Comparison of ENCODE assay signal across 27 cellular contexts in the genomic region with DNA sequence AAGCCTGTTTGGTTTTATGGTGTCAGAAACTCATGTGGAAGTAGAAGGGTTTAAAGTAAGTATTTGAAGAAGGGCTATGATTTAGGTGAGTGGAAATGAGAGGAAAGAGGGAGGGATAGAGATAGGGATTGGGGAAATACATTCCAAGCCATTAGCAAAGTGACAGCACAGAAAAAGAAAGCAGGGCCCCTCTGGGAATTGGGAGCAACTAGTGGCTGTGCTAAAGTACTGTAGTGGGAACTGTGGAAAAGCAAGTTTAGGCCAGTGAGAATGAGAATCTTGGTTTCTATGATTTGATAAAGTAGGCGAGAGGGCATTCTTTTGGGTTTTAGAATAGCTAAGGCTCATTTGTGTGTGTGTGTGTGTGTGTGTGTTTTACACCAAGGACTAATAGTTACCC. TPM values are rescaled to one million over a fixed set of nuclear protein-coding genes. Genes with fewer than 3 reads are reported as not detected.
DNase-seq lines count a peak whose midpoint lies in the region; ATAC-seq and TF ChIP-seq lines count a peak whose summit lies in the region.
"Had no signal": no experiment of that assay in that cellular context is flagged by ENCODE, and none has a peak within 500 bp of the region (broad histone marks: within the 10 kb centered on the region; RNA-seq: fewer than 3 reads in every experiment).

No MANE protein-coding gene starts in this region.

- H3K27me3 ChIP-seq in endodermal cell (ENCODE audit: control insufficient read depth, insufficient read depth, low read length, poor library complexity, severe bottlenecking), result peaks cover 25% of the 10 kb centered on the region
- no peaks in the 10 kb centered on the region for H3K27me3 ChIP-seq in muscle layer of colon (ENCODE audit: control insufficient read depth in 1 of 2, insufficient read depth in 2 of 2, low read length in 2 of 2)
- no peaks in the 10 kb centered on the region for H3K27me3 ChIP-seq in uterus
- H3K27me3 ChIP-seq in right lobe of liver, result peaks cover 3 to 11% of the 10 kb centered on the region in 2 donors

- H3K9ac ChIP-seq in endodermal cell (ENCODE audit: extremely low read depth, low read length, poor library complexity, severe bottlenecking) (no peak overlapping the region), muscle layer of colon (ENCODE audit: low read length) (no peak overlapping the region)
- H3K9ac ChIP-seq: SK-N-SH had no signal

- peaks cover 24% of the 10 kb centered on the region for H3K4me1 Mint-ChIP-seq in endodermal cell

- H3K27ac Mint-ChIP-seq in endodermal cell, result peak overlapping the region; percentile 33
- H3K27ac Mint-ChIP-seq: activated naive CD8-positive, alpha-beta T cell treated with anti-CD3 and anti-CD28 coated beads for 36 hours; CD14-positive monocyte; naive thymus-derived CD4-positive, alpha-beta T cell had no signal

- H3K27me3 Mint-ChIP-seq in endodermal cell (ENCODE audit: insufficient read depth), result peaks cover 22% of the 10 kb centered on the region

- H3K9me3 Mint-ChIP-seq in endodermal cell, result no peaks in the 10 kb centered on the region
- H3K9me3 Mint-ChIP-seq: activated naive CD8-positive, alpha-beta T cell treated with anti-CD3 and anti-CD28 coated beads for 36 hours had no signal

- H3K9me3 ChIP-seq in endodermal cell (ENCODE audit: control insufficient read depth, low read length) (no peaks in the 10 kb centered on the region), muscle layer of colon (ENCODE audit: low read length) (no peaks in the 10 kb centered on the region), uterus (no peaks in the 10 kb centered on the region), right lobe of liver (no peaks in the 10 kb centered on the region)
- H3K9me3 ChIP-seq: SK-N-SH had no signal

- H3K4me3 ChIP-seq in endodermal cell (ENCODE audit: low read length), result no peak overlapping the region
- H3K4me3 ChIP-seq in muscle layer of colon (ENCODE audit: low read depth in 1 of 2, low read length in 2 of 2), result no peak overlapping the region
- no peak overlapping the region for H3K4me3 ChIP-seq in uterus
- H3K4me3 ChIP-seq in right lobe of liver, result no peak overlapping the region
- H3K4me3 ChIP-seq: GM12878 had no signal

- H3K4me3 Mint-ChIP-seq in endodermal cell, result no peak overlapping the region
- H3K4me3 Mint-ChIP-seq: activated naive CD8-positive, alpha-beta T cell treated with anti-CD3 and anti-CD28 coated beads for 36 hours; naive thymus-derived CD4-positive, alpha-beta T cell had no signal

- ATAC-seq in right lobe of liver, result no peak
- ATAC-seq: GM12878; naive thymus-derived CD4-positive, alpha-beta T cell had no signal

- intact Hi-C loops in uterus (cut with DNase I; ENCODE audit: low total_unique reads), result no loop called here
- intact Hi-C loops in right lobe of liver (cut with DNase I), result no loop called here

- peak; percentile 36 for TF ChIP-seq CTCF in endodermal cell (conservative IDR thresholded peaks at IDR 0.05)
- TF ChIP-seq CTCF in uterus (IDR thresholded peaks at IDR 0.05), result no peak
- no peak for TF ChIP-seq CTCF in right lobe of liver (IDR thresholded peaks at IDR 0.05)

- 82% methylated on average over 1 of the region's 1 CpG; no CpG with 5 or more reads in 1 of the 2 experiments for WGBS in endodermal cell (ENCODE audit: insufficient coverage in 1 of 2, insufficient read length in 1 of 2), 2 experiments
- WGBS in right lobe of liver (ENCODE audit: insufficient coverage, low coverage, low lambda C conversion rate, missing lambda C conversion rate), result 56% methylated on average over 1 of the region's 1 CpG

- no peaks in the 10 kb centered on the region for H3K36me3 ChIP-seq in endodermal cell (ENCODE audit: control insufficient read depth, insufficient read depth, low read length)
- H3K36me3 ChIP-seq in muscle layer of colon (ENCODE audit: insufficient read depth, low read length), result no peaks in the 10 kb centered on the region
- H3K36me3 ChIP-seq in uterus, result no peaks in the 10 kb centered on the region
- no peaks in the 10 kb centered on the region for H3K36me3 ChIP-seq in right lobe of liver

- DNase-seq in DMS 273 (lab: John Stamatoyannopoulos, UW; ENCODE audit: unreplicated experiment) (peak; percentile 16), DMS 273 treated with DMSO at 0.1 percent for 48 hours (lab: John Stamatoyannopoulos, UW) (no peak), endodermal cell (peak; percentile 58), uterus (no peak), NCI-H1930 (lab: John Stamatoyannopoulos, UW) (no peak), SW 1271 (lab: John Stamatoyannopoulos, UW) (no peak), right lobe of liver (no peak)
- DNase-seq: activated CD4-positive, alpha-beta T cell treated with anti-CD3 and anti-CD28 coated beads for 4 hours; activated CD8-positive, alpha-beta memory T cell treated with anti-CD3 and anti-CD28 coated beads for 24 hours; activated effector memory CD4-positive, alpha-beta T cell treated with anti-CD3 and anti-CD28 coated beads, Interleukin-2, amount 50 U/mL, for 16 hours; activated naive CD8-positive, alpha-beta T cell treated with anti-CD3 and anti-CD28 coated beads for 36 hours; activated T-cell treated with anti-CD3 and anti-CD28 coated beads, Interleukin-2, amount 50 U/mL, for 1 hour; aorta; Calu3; glutamatergic neuron; mesenchymal stem cell; naive thymus-derived CD4-positive, alpha-beta T cell; NCI-H2171; NCI-H510A treated with DMSO at 0.1 percent for 48 hours; SK-N-SH; stimulated activated CD8-positive, alpha-beta memory T cell treated with anti-CD3 and anti-CD28 coated beads, Interleukin-4, amount 100 ng/mL, for 48 hours; T-helper 2 cell had no signal

- no peaks in the 10 kb centered on the region for H3K36me3 Mint-ChIP-seq in endodermal cell (ENCODE audit: low read depth)
- H3K36me3 Mint-ChIP-seq: activated naive CD8-positive, alpha-beta T cell treated with anti-CD3 and anti-CD28 coated beads for 36 hours had no signal

- H3K4me1 ChIP-seq in endodermal cell (ENCODE audit: control insufficient read depth, insufficient read depth, low read length), result no peaks in the 10 kb centered on the region
- H3K4me1 ChIP-seq in muscle layer of colon (ENCODE audit: insufficient read depth, low read length), result peaks cover 33% of the 10 kb centered on the region
- H3K4me1 ChIP-seq in uterus, result peaks cover 0 to 5% of the 10 kb centered on the region in 2 donors
- peaks cover 0 to 6% (median 2%) of the 10 kb centered on the region in 4 donors for H3K4me1 ChIP-seq in right lobe of liver

- H3K27ac ChIP-seq in endodermal cell (ENCODE audit: low read depth, low read length), result no peak overlapping the region
- H3K27ac ChIP-seq in muscle layer of colon (ENCODE audit: low read depth, low read length), result peak overlapping the region; percentile 28
- peak overlapping the region; percentile 40 to 98 for H3K27ac ChIP-seq in uterus
- no peak overlapping the region for H3K27ac ChIP-seq in right lobe of liver
- H3K27ac ChIP-seq: 22Rv1, epithelial cell of prostate had no signal

- no peak for TF ChIP-seq POLR2A in uterus (IDR thresholded peaks at IDR 0.05)
- TF ChIP-seq POLR2A in right lobe of liver (IDR thresholded peaks at IDR 0.05), result no peak

RNA-seq across cellular contexts. Expression of a gene that starts 5.0 kb away (rescaled TPM):
- 1 to 10 TPM; 1.3 to 2.7 TPM for total RNA-seq in endodermal cell
- 8.8 TPM for polyA plus RNA-seq in endodermal cell (2013, experiment 1 of 2)
- 9.3 TPM for polyA plus RNA-seq in endodermal cell (2013, experiment 2 of 2)
- 100 to 1,000 TPM in 1 of 4 donors, 10 to 100 TPM in 3; 32.4 to 136 (median 69.6) TPM for total RNA-seq in uterus
- total RNA-seq in right lobe of liver, result 1 to 10 TPM; 1.1 to 2.0 (median 1.3) TPM
- total RNA-seq: activated naive CD8-positive, alpha-beta T cell treated with anti-CD3 and anti-CD28 coated beads for 36 hours had no signal
- polyA plus RNA-seq: CD14-positive monocyte; naive thymus-derived CD4-positive, alpha-beta T cell had no signal

Comparison
In these comparisons a context has a peak if more than half of its experiments do, and no peak if none do; other contexts are left out.
1. DNase-seq: peak in DMS 273 (single experiment) and endodermal cell (single experiment); none in DMS 273 treated with DMSO at 0.1 percent for 48 hours (single experiment), uterus (0 of 2), NCI-H1930 (0 of 2), SW 1271 (0 of 2) and right lobe of liver (0 of 3).
2. H3K27ac ChIP-seq: peak in muscle layer of colon (single experiment) and uterus (2 of 2); none in endodermal cell (single experiment) and right lobe of liver (0 of 3).
3. RNA of a gene that starts 5.0 kb away (total RNA-seq): 32.4 to 136 TPM in uterus; 1.3 to 2.7 TPM in endodermal cell and 1.1 to 2.0 TPM in right lobe of liver; every median in the first group is over 4 times any median in the second.